Comparison of ENCODE assay signal across 8 cellular contexts in genomic region chr1:58783993-58784757, GRCh38. TPM values are rescaled to one million over a fixed set of nuclear protein-coding genes. Genes with fewer than 3 reads are reported as not detected.
DNase-seq lines count a peak whose midpoint lies in the region; ATAC-seq and TF ChIP-seq lines count a peak whose summit lies in the region.

TSS of gene JUN (minus strand) at chr1:58784047. CDS start at chr1:58783070, 977 bp downstream.

- CTCF ChIA-PET in mammary epithelial cell (lab: Charles Lee; ENCODE audit: low non-redundant PET) = interaction anchor here (0.5 to 0.6 kb wide), 2 partner anchors 30 to 506 kb away, joined by 3 to 7 read pairs; no protein-coding TSS in a partner anchor

- in situ Hi-C loops in mammary epithelial cell (cut with MboI; ENCODE audit: low sequenced_read_pairs in 2 of 2) = loop anchor here in 1 of 2 donors (10.0 kb wide), 3 partner anchors 61 to 371 kb away; no protein-coding TSS in a partner anchor

- H3K4me2 ChIP-seq in mammary epithelial cell (ENCODE audit: insufficient read depth, low read depth, low read length) = peak within 1 kb of the TSS; percentile 94

- H3K27me3 ChIP-seq in ACC112 (ENCODE audit: insufficient read depth, low read length) (no peaks in the 10 kb centered on the region), WERI-Rb-1 (ENCODE audit: insufficient read depth, low read depth, severe bottlenecking) (no peaks in the 10 kb centered on the region), mammary epithelial cell (ENCODE audit: insufficient read depth, low read length) (no peaks in the 10 kb centered on the region), skeletal muscle tissue (ENCODE audit: control insufficient read depth in 3 of 3, insufficient read depth in 3 of 3, low read length in 3 of 3) (no peaks in the 10 kb centered on the region)

- BruUV-seq in mammary epithelial cell (replicated peaks; lab: Mats Ljungman, UMichigan) = no TSS peak

- peak within 1 kb of the TSS; percentile 99 for H3K9ac ChIP-seq in mammary epithelial cell (ENCODE audit: insufficient read depth, low read length)
- H3K9ac ChIP-seq in skeletal muscle tissue (ENCODE audit: low read depth in 1 of 3, low read length in 3 of 3) = peak within 1 kb of the TSS; percentile 100

- dilution Hi-C loops in mammary epithelial cell (cut with HindIII; ENCODE audit: low sequenced_read_pairs) = no loop called here

- H4K20me1 ChIP-seq in mammary epithelial cell (ENCODE audit: insufficient read depth, low read length) = peaks cover 14% of the 10 kb centered on the region

- 0% methylated on average over 10 of the region's 57 CpGs for WGBS in mammary epithelial cell (ENCODE audit: low coverage, missing lambda C conversion rate)

- H3K4me3 ChIP-seq in ACC112 (ENCODE audit: low read depth, low read length) (peak within 1 kb of the TSS; percentile 97), WERI-Rb-1 (ENCODE audit: low read depth, low read length) (peak within 1 kb of the TSS; percentile 72), mammary epithelial cell (replicated peaks in 1 of 3; ENCODE audit: insufficient read depth in 1 of 3, low read depth in 2 of 3, low read length in 3 of 3) (peak within 1 kb of the TSS; percentile 91 to 96 (median 93)), iPS-18c (ENCODE audit: insufficient read depth, low read depth, low read length) (peak within 1 kb of the TSS; percentile 77), skeletal muscle tissue (ENCODE audit: low read length in 3 of 3) (peak within 1 kb of the TSS; percentile 98 to 99 (median 99))

- H3K79me2 ChIP-seq in ACC112 (ENCODE audit: control insufficient read depth, insufficient read depth, low read length, unreplicated experiment) = peaks cover 34% of the 10 kb centered on the region
- H3K79me2 ChIP-seq in mammary epithelial cell (ENCODE audit: insufficient read depth, low read length) = peaks cover 35% of the 10 kb centered on the region

- H2AFZ ChIP-seq in ACC112 (ENCODE audit: low read length, unreplicated experiment) = peak within 1 kb of the TSS; percentile 11
- peak within 1 kb of the TSS; percentile 63 for H2AFZ ChIP-seq in mammary epithelial cell (ENCODE audit: low read depth, low read length)

- H3K36me3 ChIP-seq in ACC112 (ENCODE audit: insufficient read depth, low read length) (peaks cover 34% of the 10 kb centered on the region), WERI-Rb-1 (peaks cover 28% of the 10 kb centered on the region), mammary epithelial cell (ENCODE audit: insufficient read depth, low read length) (peaks cover 3% of the 10 kb centered on the region), skeletal muscle tissue (ENCODE audit: control insufficient read depth in 3 of 3, insufficient read depth in 3 of 3, low read length in 3 of 3) (peaks cover 9 to 15% (median 13%) of the 10 kb centered on the region in 3 donors)

- H3K4me1 ChIP-seq in ACC112 (ENCODE audit: control insufficient read depth, insufficient read depth, low read length, unreplicated experiment) (peaks cover 26% of the 10 kb centered on the region), mammary epithelial cell (ENCODE audit: insufficient read depth, low read length) (peaks cover 13% of the 10 kb centered on the region), skeletal muscle tissue (ENCODE audit: control insufficient read depth in 3 of 3, insufficient read depth in 3 of 3, low read length in 3 of 3) (peaks cover 8 to 24% (median 19%) of the 10 kb centered on the region in 3 donors)

- peak within 1 kb of the TSS; percentile 86 for H3K27ac ChIP-seq in ACC112 (ENCODE audit: low read depth, low read length)
- H3K27ac ChIP-seq in WERI-Rb-1 = peak within 1 kb of the TSS; percentile 96
- peak within 1 kb of the TSS; percentile 98 for H3K27ac ChIP-seq in mammary epithelial cell (ENCODE audit: insufficient read depth, low read depth, low read length)
- H3K27ac ChIP-seq in skeletal muscle tissue (ENCODE audit: low read depth, low read length) = peak within 1 kb of the TSS; percentile 100

- TF ChIP-seq CTCF in WERI-Rb-1 (IDR thresholded peaks at IDR 0.05; ENCODE audit: low read depth, low read length) (no peak), mammary epithelial cell (conservative IDR thresholded peaks at IDR 0.05 in 1 of 2, IDR thresholded peaks at IDR 0.05 in 1 of 2; ENCODE audit: extremely low read depth in 1 of 2, insufficient read depth in 1 of 2, low read depth in 1 of 2, low read length in 2 of 2) (peak in 1 of 2 donors; percentile 19)

- ATAC-seq in GM18873 (IDR thresholded peaks at IDR 0.05; ENCODE audit: low FRiP score, unreplicated experiment) (peak; percentile 87), HG03139 (IDR thresholded peaks at IDR 0.05; ENCODE audit: unreplicated experiment) (peak; percentile 70)

- intact Hi-C loops in mammary epithelial cell (cut with micrococcal nuclease) = loop anchor here (1.0 to 10.0 kb wide), 14 partner anchors 32 to 975 kb away; no protein-coding TSS in a partner anchor

- no peaks in the 10 kb centered on the region for H3K9me3 ChIP-seq in WERI-Rb-1 (ENCODE audit: severe bottlenecking)
- no peaks in the 10 kb centered on the region for H3K9me3 ChIP-seq in mammary epithelial cell (replicated peaks; ENCODE audit: insufficient read depth, low read length)
- no peaks in the 10 kb centered on the region for H3K9me3 ChIP-seq in iPS-18c (ENCODE audit: control insufficient read depth, insufficient read depth, low read length)
- no peaks in the 10 kb centered on the region for H3K9me3 ChIP-seq in skeletal muscle tissue (ENCODE audit: control insufficient read depth in 3 of 3, low read length in 3 of 3)

- peak; percentile 99 for DNase-seq in NCI-H2227 (lab: John Stamatoyannopoulos, UW; ENCODE audit: unreplicated experiment)
- DNase-seq in WERI-Rb-1 = peak; percentile 99
- DNase-seq in mammary epithelial cell = peak; percentile 99

RNA-seq across cellular contexts. Expression of gene JUN, which starts in this region (rescaled TPM):
- total RNA-seq in mammary epithelial cell (10 to 100 TPM; 61.1 to 78.7 TPM), skeletal muscle tissue (103 TPM)
- polyA plus RNA-seq in mammary epithelial cell = 24.6 TPM
- 25.1 TPM for polyA minus RNA-seq in mammary epithelial cell

Comparison
In these comparisons a context has a peak if more than half of its experiments do, and no peak if none do; other contexts are left out.
1. Peak in every context shown above with its lines: DNase-seq, ATAC-seq, H3K4me3 ChIP-seq and H3K27ac ChIP-seq.